Comparison of ENCODE assay signal across 32 cellular contexts in genomic region chr4:7716322-7716721, GRCh38.
"Had no signal": no experiment of that assay in that cellular context is flagged by ENCODE, and none has a peak within 500 bp of the region (broad histone marks: within the 10 kb centered on the region; RNA-seq: fewer than 3 reads in every experiment).

No MANE protein-coding gene starts in this region.

- H3K4me1 ChIP-seq: ascending aorta had no signal

- H3K27me3 ChIP-seq: ascending aorta had no signal

- H3K27ac Mint-ChIP-seq: activated B cell treated with CpG ODN at 0.5 μM for 24 hours; activated CD4-positive, alpha-beta memory T cell treated with anti-CD3 and anti-CD28 coated beads, Interleukin-2, amount 10 ng/mL, durations not matched to agents 7 days and 5 days; activated CD4-positive, alpha-beta T cell treated with anti-CD3 and anti-CD28 coated beads for 36 hours; activated CD4-positive, alpha-beta T cell treated with anti-CD3 and anti-CD28 coated beads, Interleukin-2, amount 10 ng/mL, durations not matched to agents 7 days and 5 days; activated CD8-positive, alpha-beta memory T cell treated with anti-CD3 and anti-CD28 coated beads, Interleukin-2, amount 10 ng/mL, durations not matched to agents 7 days and 5 days; activated CD8-positive, alpha-beta T cell treated with anti-CD3 and anti-CD28 coated beads, Interleukin-2, amount 10 ng/mL, durations not matched to agents 7 days and 5 days; activated naive CD4-positive, alpha-beta T cell treated with anti-CD3 and anti-CD28 coated beads, Interleukin-2, amount 10 ng/mL, durations not matched to agents 7 days and 5 days; activated naive CD4-positive, alpha-beta T cell treated with anti-CD3 and anti-CD28 coated beads, Interleukin-2, amount 50 U/mL, for 24 hours; activated naive CD8-positive, alpha-beta T cell; activated naive CD8-positive, alpha-beta T cell treated with anti-CD3 and anti-CD28 coated beads, Interleukin-2, amount 10 ng/mL, durations not matched to agents 7 days and 5 days; activated naive CD8-positive, alpha-beta T cell treated with anti-CD3 and anti-CD28 coated beads, Interleukin-2, amount 50 U/mL, for 24 hours; activated T-cell treated with anti-CD3 and anti-CD28 coated beads, Interleukin-2, amount 50 U/mL, for 24 hours; activated T-helper 2 cell treated with anti-CD3 and anti-CD28 coated beads, Interferon-gamma antibody, Interleukin-2, Interleukin-4, amounts not matched to agents 10 μg/mL and 5 μg/mL and 100 μg/mL, durations not matched to agents 14 hours and 24 hours and 36 hours; brain; T-helper 2 cell treated with Interferon-gamma antibody and Interleukin-4, amounts not matched to agents 5 μg/mL and 100 μg/mL, for 36 hours had no signal

- H3K9me3 Mint-ChIP-seq: activated B cell treated with CpG ODN at 0.5 μM for 24 hours; activated CD4-positive, alpha-beta memory T cell treated with anti-CD3 and anti-CD28 coated beads, Interleukin-2, amount 10 ng/mL, durations not matched to agents 7 days and 5 days; activated CD4-positive, alpha-beta T cell treated with anti-CD3 and anti-CD28 coated beads, Interleukin-2, amount 10 ng/mL, durations not matched to agents 7 days and 5 days; activated naive CD4-positive, alpha-beta T cell treated with anti-CD3 and anti-CD28 coated beads, Interleukin-2, amount 10 ng/mL, durations not matched to agents 7 days and 5 days; activated naive CD4-positive, alpha-beta T cell treated with anti-CD3 and anti-CD28 coated beads, Interleukin-2, amount 50 U/mL, for 24 hours; activated naive CD8-positive, alpha-beta T cell treated with anti-CD3 and anti-CD28 coated beads, Interleukin-2, amount 10 ng/mL, durations not matched to agents 7 days and 5 days; activated naive CD8-positive, alpha-beta T cell treated with anti-CD3 and anti-CD28 coated beads, Interleukin-2, amount 50 U/mL, for 24 hours; activated T-cell treated with anti-CD3 and anti-CD28 coated beads, Interleukin-2, amount 50 U/mL, for 24 hours; activated T-helper 2 cell treated with anti-CD3 and anti-CD28 coated beads, Interferon-gamma antibody, Interleukin-2, Interleukin-4, amounts not matched to agents 10 μg/mL and 5 μg/mL and 100 μg/mL, durations not matched to agents 14 hours and 24 hours and 36 hours; T-helper 2 cell treated with Interferon-gamma antibody and Interleukin-4, amounts not matched to agents 5 μg/mL and 100 μg/mL, for 36 hours had no signal

- H3K36me3 Mint-ChIP-seq: activated CD8-positive, alpha-beta memory T cell treated with anti-CD3 and anti-CD28 coated beads, Interleukin-2, amount 10 ng/mL, durations not matched to agents 7 days and 5 days; activated naive CD4-positive, alpha-beta T cell treated with anti-CD3 and anti-CD28 coated beads, Interleukin-2, amount 10 ng/mL, durations not matched to agents 7 days and 5 days; activated naive CD4-positive, alpha-beta T cell treated with anti-CD3 and anti-CD28 coated beads, Interleukin-2, amount 50 U/mL, for 24 hours; activated naive CD8-positive, alpha-beta T cell; activated naive CD8-positive, alpha-beta T cell treated with anti-CD3 and anti-CD28 coated beads, Interleukin-2, amount 10 ng/mL, durations not matched to agents 7 days and 5 days had no signal

- H3K4me3 Mint-ChIP-seq: activated B cell treated with CpG ODN at 0.5 μM for 24 hours; activated CD4-positive, alpha-beta memory T cell treated with anti-CD3 and anti-CD28 coated beads, Interleukin-2, amount 10 ng/mL, durations not matched to agents 7 days and 5 days; activated CD4-positive, alpha-beta T cell treated with anti-CD3 and anti-CD28 coated beads for 36 hours; activated CD4-positive, alpha-beta T cell treated with anti-CD3 and anti-CD28 coated beads, Interleukin-2, amount 10 ng/mL, durations not matched to agents 7 days and 5 days; activated CD8-positive, alpha-beta memory T cell treated with anti-CD3 and anti-CD28 coated beads, Interleukin-2, amount 10 ng/mL, durations not matched to agents 7 days and 5 days; activated CD8-positive, alpha-beta T cell treated with anti-CD3 and anti-CD28 coated beads, Interleukin-2, amount 10 ng/mL, durations not matched to agents 7 days and 5 days; activated naive CD4-positive, alpha-beta T cell treated with anti-CD3 and anti-CD28 coated beads, Interleukin-2, amount 10 ng/mL, durations not matched to agents 7 days and 5 days; activated naive CD4-positive, alpha-beta T cell treated with anti-CD3 and anti-CD28 coated beads, Interleukin-2, amount 50 U/mL, for 24 hours; activated naive CD8-positive, alpha-beta T cell; activated naive CD8-positive, alpha-beta T cell treated with anti-CD3 and anti-CD28 coated beads, Interleukin-2, amount 10 ng/mL, durations not matched to agents 7 days and 5 days; activated naive CD8-positive, alpha-beta T cell treated with anti-CD3 and anti-CD28 coated beads, Interleukin-2, amount 50 U/mL, for 24 hours; activated T-cell treated with anti-CD3 and anti-CD28 coated beads, Interleukin-2, amount 50 U/mL, for 24 hours; brain; T-helper 2 cell treated with Interferon-gamma antibody and Interleukin-4, amounts not matched to agents 5 μg/mL and 100 μg/mL, for 36 hours had no signal

- H3K27ac ChIP-seq: ascending aorta, VCaP had no signal

- H3K4me1 Mint-ChIP-seq: activated B cell treated with CpG ODN at 0.5 μM for 24 hours; activated CD4-positive, alpha-beta memory T cell treated with anti-CD3 and anti-CD28 coated beads, Interleukin-2, amount 10 ng/mL, durations not matched to agents 7 days and 5 days; activated CD4-positive, alpha-beta T cell treated with anti-CD3 and anti-CD28 coated beads for 36 hours; activated CD4-positive, alpha-beta T cell treated with anti-CD3 and anti-CD28 coated beads, Interleukin-2, amount 10 ng/mL, durations not matched to agents 7 days and 5 days; activated CD8-positive, alpha-beta memory T cell treated with anti-CD3 and anti-CD28 coated beads, Interleukin-2, amount 10 ng/mL, durations not matched to agents 7 days and 5 days; activated naive CD4-positive, alpha-beta T cell treated with anti-CD3 and anti-CD28 coated beads, Interleukin-2, amount 10 ng/mL, durations not matched to agents 7 days and 5 days; activated naive CD4-positive, alpha-beta T cell treated with anti-CD3 and anti-CD28 coated beads, Interleukin-2, amount 50 U/mL, for 24 hours; activated naive CD8-positive, alpha-beta T cell treated with anti-CD3 and anti-CD28 coated beads, Interleukin-2, amount 10 ng/mL, durations not matched to agents 7 days and 5 days; activated naive CD8-positive, alpha-beta T cell treated with anti-CD3 and anti-CD28 coated beads, Interleukin-2, amount 50 U/mL, for 24 hours had no signal

- H3K27me3 Mint-ChIP-seq: activated CD4-positive, alpha-beta T cell treated with anti-CD3 and anti-CD28 coated beads, Interleukin-2, amount 10 ng/mL, durations not matched to agents 7 days and 5 days; activated naive CD4-positive, alpha-beta T cell treated with anti-CD3 and anti-CD28 coated beads, Interleukin-2, amount 50 U/mL, for 24 hours had no signal

- DNase-seq: activated B cell treated with CpG ODN at 0.5 μM for 24 hours; activated CD4-positive, alpha-beta memory T cell treated with anti-CD3 and anti-CD28 coated beads, Interleukin-2, amount 10 ng/mL, durations not matched to agents 7 days and 5 days; activated CD4-positive, alpha-beta T cell treated with anti-CD3 and anti-CD28 coated beads for 1 hour; activated CD4-positive, alpha-beta T cell treated with anti-CD3 and anti-CD28 coated beads for 36 hours; activated CD4-positive, alpha-beta T cell treated with anti-CD3 and anti-CD28 coated beads for 48 hours; activated CD4-positive, alpha-beta T cell treated with anti-CD3 and anti-CD28 coated beads, Interleukin-2, amount 10 ng/mL, durations not matched to agents 7 days and 5 days; activated CD4-positive, alpha-beta T cell treated with anti-CD3 and anti-CD28 coated beads, Interleukin-2, amount 50 U/mL, for 48 hours; activated CD8-positive, alpha-beta memory T cell treated with anti-CD3 and anti-CD28 coated beads for 24 hours; activated CD8-positive, alpha-beta memory T cell treated with anti-CD3 and anti-CD28 coated beads, Interleukin-2, amount 10 ng/mL, durations not matched to agents 7 days and 5 days; activated CD8-positive, alpha-beta memory T cell treated with anti-CD3 and anti-CD28 coated beads, Interleukin-2, amount 50 U/mL, for 48 hours; activated CD8-positive, alpha-beta T cell treated with anti-CD3 and anti-CD28 coated beads, Interleukin-2, amount 10 ng/mL, durations not matched to agents 7 days and 5 days; activated effector memory CD4-positive, alpha-beta T cell treated with Interleukin-2 at 50 U/mL for 16 hours; activated gamma-delta T cell; activated naive CD4-positive, alpha-beta T cell treated with anti-CD3 and anti-CD28 coated beads, Interleukin-2, amount 10 ng/mL, durations not matched to agents 7 days and 5 days; activated naive CD4-positive, alpha-beta T cell treated with Interleukin-2 at 50 U/mL for 16 hours; activated naive CD8-positive, alpha-beta T cell treated with anti-CD3 and anti-CD28 coated beads, Interleukin-2, amount 10 ng/mL, durations not matched to agents 7 days and 5 days; activated naive CD8-positive, alpha-beta T cell treated with anti-CD3 and anti-CD28 coated beads, Interleukin-2, amount 50 U/mL, for 24 hours; activated T-cell treated with anti-CD3 and anti-CD28 coated beads, Interleukin-2, amount 50 U/mL, for 24 hours; activated T-cell treated with anti-CD3 and anti-CD28 coated beads, Interleukin-2, amount 50 U/mL, for 48 hours; amygdala; anterior cingulate cortex; central memory CD4-positive, alpha-beta T cell; T-helper 2 cell; T-helper 9 cell had no signal

- H3K36me3 ChIP-seq: ascending aorta had no signal

- H3K4me3 ChIP-seq: ascending aorta had no signal

- FAIRE-seq: TTC549 had no signal

- H3K9me3 ChIP-seq: ascending aorta had no signal

- ATAC-seq: activated CD4-positive, alpha-beta T cell treated with anti-CD3 and anti-CD28 coated beads for 36 hours; activated CD8-positive, alpha-beta memory T cell treated with anti-CD3 and anti-CD28 coated beads, Interleukin-2, amount 10 ng/mL, durations not matched to agents 7 days and 5 days; activated CD8-positive, alpha-beta T cell treated with anti-CD3 and anti-CD28 coated beads, Interleukin-2, amount 10 ng/mL, durations not matched to agents 7 days and 5 days; activated naive CD8-positive, alpha-beta T cell treated with anti-CD3 and anti-CD28 coated beads, Interleukin-2, amount 50 U/mL, for 24 hours had no signal
